8 cellular contexts compared by ENCODE assay signal in the genomic region with DNA sequence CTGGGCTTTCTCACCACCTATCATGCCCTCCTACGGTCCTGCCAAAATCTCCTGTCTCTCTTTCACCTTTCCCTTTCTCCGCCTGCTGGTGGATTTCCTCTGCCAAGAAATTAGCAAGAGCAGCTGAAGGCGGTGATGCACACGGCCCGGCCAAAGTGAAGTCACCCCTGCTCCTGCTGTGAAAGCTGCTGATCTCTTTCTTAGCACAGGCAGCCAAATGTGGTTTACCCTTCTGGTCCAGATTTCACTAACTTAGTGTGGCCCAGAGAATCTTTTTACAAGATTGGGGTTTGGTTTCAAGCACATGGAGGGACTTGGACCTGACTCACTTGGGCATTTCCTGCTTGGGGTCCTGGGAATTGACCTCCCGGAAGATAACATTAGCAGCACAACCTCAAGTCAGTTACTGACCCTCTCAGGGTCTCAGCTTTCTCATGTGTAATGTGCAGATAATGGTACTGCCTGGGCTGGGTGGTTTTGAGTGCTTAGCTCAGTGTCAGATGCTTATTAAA.
DNase-seq lines count a peak whose midpoint lies in the region; ATAC-seq and TF ChIP-seq lines count a peak whose summit lies in the region.

No MANE protein-coding gene starts in this region.

- H3K4me3 ChIP-seq in astrocyte of the spinal cord (ENCODE audit: low read depth, low read length): no peak overlapping the region

- in situ Hi-C loops in astrocyte of the spinal cord (cut with HindIII; ENCODE audit: low sequenced_read_pairs): no loop called here

- peak overlapping the region; percentile 57 to 60 for H3K4me3 Mint-ChIP-seq in stimulated activated naive CD8-positive, alpha-beta T cell treated with anti-CD3 and anti-CD28 coated beads, Interleukin-15, amount 100 ng/mL, for 72 hours

- peaks cover 82% of the 10 kb centered on the region for H3K4me1 Mint-ChIP-seq in stimulated activated naive CD8-positive, alpha-beta T cell treated with anti-CD3 and anti-CD28 coated beads, Interleukin-15, amount 100 ng/mL, for 72 hours

- peak in 2 of 3 donors; percentile 72 to 75 for DNase-seq in stimulated activated CD4-positive, alpha-beta T cell treated with anti-CD3 and anti-CD28 coated beads, Interleukin-12 subunit alpha, Interleukin-12 subunit beta, amount 100 ng/mL, for 48 hours (ENCODE audit: low read depth in 2 of 3, low spot score in 1 of 3)
- no peak for DNase-seq in stimulated activated CD4-positive, alpha-beta T cell treated with anti-CD3 and anti-CD28 coated beads, Interleukin-4, amount 100 ng/mL, for 1 hour
- DNase-seq in M059J (ENCODE audit: low read depth): peak; percentile 98
- DNase-seq in astrocyte of the spinal cord (ENCODE audit: low read depth, low spot score): peak; percentile 97
- DNase-seq in kidney tubule cell (ENCODE audit: low spot score): peak; percentile 76
- peak in 1 of 2 donors; percentile 73 for DNase-seq in stimulated activated naive CD8-positive, alpha-beta T cell treated with anti-CD3 and anti-CD28 coated beads, Interleukin-15, amount 100 ng/mL, for 72 hours
- no peak for DNase-seq in GM19240 (ENCODE audit: insufficient read length, low spot score)

- ATAC-seq in stimulated activated naive CD8-positive, alpha-beta T cell treated with anti-CD3 and anti-CD28 coated beads, Interleukin-15, amount 100 ng/mL, for 72 hours: peak; percentile 89
- no peak for ATAC-seq in GM19397 (IDR thresholded peaks at IDR 0.05; ENCODE audit: unreplicated experiment)

- peak; percentile 55 for TF ChIP-seq CTCF in astrocyte of the spinal cord (IDR thresholded peaks at IDR 0.05; ENCODE audit: low read depth, low read length)

- no peaks in the 10 kb centered on the region for H3K9me3 Mint-ChIP-seq in stimulated activated naive CD8-positive, alpha-beta T cell treated with anti-CD3 and anti-CD28 coated beads, Interleukin-15, amount 100 ng/mL, for 72 hours

- H3K27me3 Mint-ChIP-seq in stimulated activated naive CD8-positive, alpha-beta T cell treated with anti-CD3 and anti-CD28 coated beads, Interleukin-15, amount 100 ng/mL, for 72 hours: no peaks in the 10 kb centered on the region

- peak overlapping the region; percentile 84 to 96 for H3K27ac Mint-ChIP-seq in stimulated activated naive CD8-positive, alpha-beta T cell treated with anti-CD3 and anti-CD28 coated beads, Interleukin-15, amount 100 ng/mL, for 72 hours

Comparison
In these comparisons a context has a peak if more than half of its experiments do, and no peak if none do; other contexts are left out.
1. DNase-seq: peak in stimulated activated CD4-positive, alpha-beta T cell treated with anti-CD3 and anti-CD28 coated beads, Interleukin-12 subunit alpha, Interleukin-12 subunit beta, amount 100 ng/mL, for 48 hours (2 of 3), M059J (single experiment), astrocyte of the spinal cord (single experiment) and kidney tubule cell (single experiment); none in stimulated activated CD4-positive, alpha-beta T cell treated with anti-CD3 and anti-CD28 coated beads, Interleukin-4, amount 100 ng/mL, for 1 hour (single experiment) and GM19240 (single experiment).